ENCODE assay signal across 1 cellular context in genomic region chr1:234327577-234328164, GRCh38.
A peak's percentile ranks its signal among the peaks of the same experiment; 100 is the strongest.
TF ChIP-seq lines count a peak whose summit lies in the region.

No MANE protein-coding gene starts in this region.

TF ChIP-seq in HepG2, 621 proteins besides CTCF, POLR2A, EP300 and RAD21 (continued from another document and continues in another):
- TF ChIP-seq LRRFIP1 (CRISPR knock-in tag; conservative IDR thresholded peaks at IDR 0.05) (no peak), PRDM15 (CRISPR knock-in tag; IDR thresholded peaks at IDR 0.05) (0 out of 2 replicates have a peak, but pooled peaks have one; percentile 39), BRD4 (CRISPR knock-in tag; IDR thresholded peaks at IDR 0.05) (peak; percentile 68; the same call in 1 of the 2 replicates), PAX8 (CRISPR knock-in tag; IDR thresholded peaks at IDR 0.05; ENCODE audit: borderline replicate concordance) (no peak), HDAC2 (CRISPR knock-in tag; IDR thresholded peaks at IDR 0.05) (peak; percentile 89), PAF1 (CRISPR knock-in tag; IDR thresholded peaks at IDR 0.05) (no peak), RNF2 (conservative IDR thresholded peaks at IDR 0.05; ENCODE audit: low read depth) (no peak), ZBTB33 (CRISPR knock-in tag; IDR thresholded peaks at IDR 0.05) (0 out of 2 replicates have a peak, but pooled peaks have one; percentile 19), ZSCAN30 (CRISPR knock-in tag; IDR thresholded peaks at IDR 0.05) (no peak), ARNT2 (CRISPR knock-in tag; IDR thresholded peaks at IDR 0.05; ENCODE audit: low read depth) (no peak), AFF4 (CRISPR knock-in tag; IDR thresholded peaks at IDR 0.05) (no peak), ZBED4 (CRISPR knock-in tag; IDR thresholded peaks at IDR 0.05; ENCODE audit: borderline replicate concordance) (peak; percentile 98), ZNF263 (CRISPR knock-in tag; IDR thresholded peaks at IDR 0.05) (peak; percentile 71), SMAD3 (CRISPR knock-in tag; IDR thresholded peaks at IDR 0.05) (0 out of 2 replicates have a peak, but pooled peaks have one; percentile 55), ZFP90 (CRISPR knock-in tag; IDR thresholded peaks at IDR 0.05; ENCODE audit: borderline replicate concordance) (no peak), NFE2L2 (IDR thresholded peaks at IDR 0.05; ENCODE audit: low read length) (no peak), ZNF251 (CRISPR knock-in tag; IDR thresholded peaks at IDR 0.05) (no peak), POLR2AphosphoS5 (IDR thresholded peaks at IDR 0.05; ENCODE audit: low read depth, low read length) (no peak), ZNF556 (CRISPR knock-in tag; IDR thresholded peaks at IDR 0.05; ENCODE audit: borderline replicate concordance) (no peak; the same call in 1 of the 2 replicates), ATF2 (CRISPR knock-in tag; IDR thresholded peaks at IDR 0.05) (peak; percentile 69; the same call in 1 of the 2 replicates), ARID2 (CRISPR knock-in tag; IDR thresholded peaks at IDR 0.05; ENCODE audit: borderline replicate concordance) (no peak), ZFP82 (CRISPR knock-in tag; IDR thresholded peaks at IDR 0.05; ENCODE audit: borderline replicate concordance) (0 out of 2 replicates have a peak, but pooled peaks have one; percentile 28), FOXP4 (CRISPR knock-in tag; IDR thresholded peaks at IDR 0.05) (peak; percentile 85), ZNF382 (CRISPR knock-in tag; IDR thresholded peaks at IDR 0.05; ENCODE audit: borderline replicate concordance) (no peak), ZNF354B (CRISPR knock-in tag; IDR thresholded peaks at IDR 0.05) (no peak), SSRP1 (CRISPR knock-in tag; IDR thresholded peaks at IDR 0.05) (no peak), ZNF503 (CRISPR knock-in tag; IDR thresholded peaks at IDR 0.05) (peak; percentile 76), ELF4 (CRISPR knock-in tag; IDR thresholded peaks at IDR 0.05; ENCODE audit: borderline replicate concordance) (no peak), MAF1 (CRISPR knock-in tag; IDR thresholded peaks at IDR 0.05; ENCODE audit: borderline replicate concordance) (no peak), ZNF589 (CRISPR knock-in tag; conservative IDR thresholded peaks at IDR 0.05) (no peak)
